In the genomic region with DNA sequence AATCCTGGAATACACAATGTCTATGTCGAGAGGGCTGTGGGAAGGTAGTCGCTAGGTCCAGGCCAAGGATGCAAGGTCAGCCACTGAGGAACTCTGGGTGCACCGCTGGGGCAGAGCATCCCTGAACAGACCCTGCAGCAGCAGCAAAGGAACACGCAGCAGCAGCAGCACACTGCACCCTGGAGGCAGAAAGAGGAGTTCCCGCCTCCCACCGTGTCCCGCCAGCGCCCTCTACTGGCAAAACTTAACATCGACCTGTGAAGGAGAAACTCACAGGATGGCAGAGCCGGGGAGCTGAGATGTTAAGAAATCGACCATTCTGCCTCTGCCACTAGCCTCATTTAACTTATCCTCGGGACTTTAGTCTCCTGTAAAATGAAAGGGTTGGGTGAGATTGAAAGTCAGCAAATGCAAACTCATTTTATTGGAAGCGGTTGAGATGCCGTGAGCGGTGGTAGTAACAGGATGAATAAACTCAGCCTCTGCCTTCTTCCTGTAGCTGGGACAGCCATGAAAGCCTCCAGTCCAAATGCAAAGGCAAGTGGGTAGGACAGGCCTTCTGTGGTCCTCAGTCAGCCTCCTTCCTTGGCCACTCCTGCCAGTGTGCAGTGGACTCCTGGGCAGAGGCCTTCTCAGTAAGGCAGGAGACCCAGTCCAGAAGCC, we compare ENCODE assay signal across 9 cellular contexts. TPM values are rescaled to one million over a fixed set of nuclear protein-coding genes. Genes with fewer than 3 reads are reported as not detected.
DNase-seq lines count a peak whose midpoint lies in the region; ATAC-seq and TF ChIP-seq lines count a peak whose summit lies in the region.
"Had no signal": no experiment of that assay in that cellular context is flagged by ENCODE, and none has a peak within 500 bp of the region (broad histone marks: within the 10 kb centered on the region; RNA-seq: fewer than 3 reads in every experiment).

No MANE protein-coding gene starts in this region.

- H3K36me3 Mint-ChIP-seq in endothelial cell (ENCODE audit: low read depth, unreplicated experiment) (no peaks in the 10 kb centered on the region), nephron progenitor cell (ENCODE audit: low read depth) (no peaks in the 10 kb centered on the region)
- H3K36me3 Mint-ChIP-seq: memory B cell had no signal

- H3K4me3 Mint-ChIP-seq in endothelial cell (ENCODE audit: unreplicated experiment): no peak overlapping the region
- H3K4me3 Mint-ChIP-seq in nephron progenitor cell: no peak overlapping the region
- H3K4me3 Mint-ChIP-seq: memory B cell had no signal

- no peak overlapping the region for H3K4me3 ChIP-seq in GM12865 (ENCODE audit: low read depth, low read length)

- no peaks in the 10 kb centered on the region for H3K4me1 Mint-ChIP-seq in endothelial cell (ENCODE audit: unreplicated experiment)
- no peaks in the 10 kb centered on the region for H3K4me1 Mint-ChIP-seq in nephron progenitor cell
- H3K4me1 Mint-ChIP-seq: memory B cell had no signal

- no peaks in the 10 kb centered on the region for H3K27me3 Mint-ChIP-seq in endothelial cell (ENCODE audit: unreplicated experiment)
- H3K27me3 Mint-ChIP-seq in nephron progenitor cell (ENCODE audit: low read depth, poor library complexity): peaks cover 11% of the 10 kb centered on the region

- ATAC-seq in HG02610 (IDR thresholded peaks at IDR 0.05; ENCODE audit: unreplicated experiment) (peak; percentile 72), HG03039 (IDR thresholded peaks at IDR 0.05; ENCODE audit: unreplicated experiment) (no peak)

- peak; percentile 100 for TF ChIP-seq CTCF in GM12865 (IDR thresholded peaks at IDR 0.05; ENCODE audit: insufficient read depth, low read depth, low read length, missing control alignments)
- TF ChIP-seq CTCF in endothelial cell (IDR thresholded peaks at IDR 0.05; ENCODE audit: unreplicated experiment): peak; percentile 99
- TF ChIP-seq CTCF in nephron progenitor cell (IDR thresholded peaks at IDR 0.05): peak; percentile 85

- no peak overlapping the region for H3K27ac Mint-ChIP-seq in endothelial cell (ENCODE audit: unreplicated experiment)
- H3K27ac Mint-ChIP-seq in nephron progenitor cell: no peak overlapping the region
- H3K27ac Mint-ChIP-seq: memory B cell had no signal

- DNase-seq in 8988T: peak; percentile 72
- DNase-seq in GM12865 (ENCODE audit: low read depth): peak; percentile 87
- peak; percentile 15 for DNase-seq in NCI-H128 (lab: John Stamatoyannopoulos, UW; ENCODE audit: unreplicated experiment)
- peak; percentile 74 for DNase-seq in UCSD-AML1 (lab: John Stamatoyannopoulos, UW; ENCODE audit: unreplicated experiment)
- peak; percentile 94 for DNase-seq in endothelial cell (ENCODE audit: low spot score)
- peak; percentile 80 for DNase-seq in nephron progenitor cell

- H3K9me3 Mint-ChIP-seq in endothelial cell (ENCODE audit: unreplicated experiment) (no peaks in the 10 kb centered on the region), nephron progenitor cell (peaks cover 11% of the 10 kb centered on the region)

RNA-seq across cellular contexts. Expression of gene STAB2, which starts 45.6 kb away (rescaled TPM):
- 0.10 TPM for total RNA-seq in endothelial cell (ENCODE audit: unreplicated experiment)

Comparison
In these comparisons a context has a peak if more than half of its experiments do, and no peak if none do; other contexts are left out.
1. DNase-seq: peak in every context shown above with its lines; median percentile 94 in endothelial cell; 87 in GM12865; 80 in nephron progenitor cell; 74 in UCSD-AML1; 72 in 8988T; 15 in NCI-H128.